23 cellular contexts compared by ENCODE assay signal in the genomic region with DNA sequence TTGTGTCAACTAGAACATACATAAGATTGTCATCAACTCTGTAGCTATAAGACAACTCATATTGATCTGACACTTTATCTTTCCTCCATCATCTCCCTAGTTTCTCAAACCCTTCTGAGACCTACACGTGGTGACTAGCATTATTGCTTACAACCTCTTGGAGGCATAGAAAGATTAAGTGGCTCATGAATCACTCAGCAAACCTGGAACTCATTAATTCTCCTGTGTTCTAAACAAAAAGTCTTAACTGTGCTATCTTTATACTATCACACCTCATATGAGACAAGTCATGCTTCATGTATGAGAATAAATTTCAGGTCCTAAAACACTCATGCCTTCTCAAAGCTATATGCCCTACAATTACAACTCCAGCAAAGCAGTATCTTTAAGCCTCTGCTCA.
DNase-seq lines count a peak whose midpoint lies in the region; ATAC-seq, FAIRE-seq and TF ChIP-seq lines count a peak whose summit lies in the region.
"Had no signal": no experiment of that assay in that cellular context is flagged by ENCODE, and none has a peak within 500 bp of the region (broad histone marks: within the 10 kb centered on the region; RNA-seq: fewer than 3 reads in every experiment).

No MANE protein-coding gene starts in this region.

- H3K79me2 ChIP-seq in OCI-LY7 (ENCODE audit: insufficient read depth, low read depth, low read length): no peaks in the 10 kb centered on the region

- peaks cover 19% of the 10 kb centered on the region for H3K4me1 ChIP-seq in OCI-LY7 (ENCODE audit: insufficient read depth, low read length, poor library complexity, severe bottlenecking)
- H3K4me1 ChIP-seq in gastroesophageal sphincter: no peaks in the 10 kb centered on the region
- no peaks in the 10 kb centered on the region for H3K4me1 ChIP-seq in breast epithelium
- H3K4me1 ChIP-seq: Caco-2, HAP-1 had no signal

- H3K27me3 Mint-ChIP-seq in dendritic cell treated with granulocyte-macrophage colony-stimulating factor and Interleukin-4, amounts not matched to agents 40 ng/mL and 50 ng/mL, for 4 days: peaks cover 3% of the 10 kb centered on the region
- H3K27me3 Mint-ChIP-seq: B cell; CD4-positive, CD25-positive, alpha-beta regulatory T cell had no signal

- H3K9me3 ChIP-seq in OCI-LY7 (ENCODE audit: low read length) (no peaks in the 10 kb centered on the region), gastroesophageal sphincter (no peaks in the 10 kb centered on the region), breast epithelium (no peaks in the 10 kb centered on the region)
- H3K9me3 ChIP-seq: BLaER1, Caco-2, HAP-1 had no signal

- POLR2A ChIA-PET in OCI-LY7 (lab: Charles Lee): interaction anchor here (0.7 to 2.4 kb wide), 3 partner anchors 8 to 579 kb away, joined by 3 to 10 read pairs (median 3); no protein-coding TSS in a partner anchor

- DNase-seq in GM12892 (ENCODE audit: insufficient read length) (no peak), OCI-LY7 (ENCODE audit: low spot score) (no peak), fibroblast of peridontal ligament (ENCODE audit: extremely low read depth) (peak; percentile 13), NCI-H2107 treated with DMSO at 0.1 percent for 48 hours (lab: John Stamatoyannopoulos, UW; ENCODE audit: unreplicated experiment) (no peak), breast epithelium (ENCODE audit: low spot score in 2 of 2) (no peak)
- DNase-seq: Caco-2; CD4-positive, CD25-positive, alpha-beta regulatory T cell; CD8-positive, alpha-beta T cell; DMS153; DND-41; GOT3 had no signal

- H3K27me3 ChIP-seq in gastroesophageal sphincter: no peaks in the 10 kb centered on the region
- no peaks in the 10 kb centered on the region for H3K27me3 ChIP-seq in breast epithelium
- H3K27me3 ChIP-seq: BLaER1 had no signal

- TF ChIP-seq POLR2A in GM12892 (IDR thresholded peaks at IDR 0.05; ENCODE audit: low read depth, low read length) (no peak), gastroesophageal sphincter (IDR thresholded peaks at IDR 0.05) (no peak), breast epithelium (IDR thresholded peaks at IDR 0.05) (no peak)

- no peak for TF ChIP-seq EP300 in gastroesophageal sphincter (IDR thresholded peaks at IDR 0.05)

- peak; percentile 17 for FAIRE-seq in GM12892 (lab: Jason Lieb, UNC)
- FAIRE-seq: A204.1, G401.6, GM18507, H54 had no signal

- no peaks in the 10 kb centered on the region for H4K20me1 ChIP-seq in OCI-LY7 (ENCODE audit: insufficient read depth, low read length)
- H4K20me1 ChIP-seq: BLaER1 had no signal

- CTCF ChIA-PET in OCI-LY7 (lab: Charles Lee; ENCODE audit: unreplicated experiment): no interaction called here

- no peaks in the 10 kb centered on the region for H3K36me3 Mint-ChIP-seq in dendritic cell treated with granulocyte-macrophage colony-stimulating factor and Interleukin-4, amounts not matched to agents 40 ng/mL and 50 ng/mL, for 4 days (ENCODE audit: low read depth)
- H3K36me3 Mint-ChIP-seq: CD4-positive, CD25-positive, alpha-beta regulatory T cell; CD8-positive, alpha-beta T cell had no signal

- BruUV-seq in OCI-LY7 (replicated peaks; lab: Mats Ljungman, UMichigan): no TSS peak

- no peak overlapping the region for H3K4me3 Mint-ChIP-seq in dendritic cell treated with granulocyte-macrophage colony-stimulating factor and Interleukin-4, amounts not matched to agents 40 ng/mL and 50 ng/mL, for 4 days
- H3K4me3 Mint-ChIP-seq: B cell; CD4-positive, CD25-positive, alpha-beta regulatory T cell; CD8-positive, alpha-beta T cell had no signal

- no peak overlapping the region for H3K4me3 ChIP-seq in OCI-LY7 (ENCODE audit: low read depth, low read length, poor library complexity, severe bottlenecking)
- H3K4me3 ChIP-seq in gastroesophageal sphincter: no peak overlapping the region
- H3K4me3 ChIP-seq in breast epithelium: no peak overlapping the region
- H3K4me3 ChIP-seq: BLaER1, HAP-1 had no signal

- no peak for ATAC-seq in gastroesophageal sphincter
- no peak for ATAC-seq in HG03469 (IDR thresholded peaks at IDR 0.05; ENCODE audit: unreplicated experiment)
- ATAC-seq: CD8-positive, alpha-beta T cell had no signal

- H3K27ac Mint-ChIP-seq in dendritic cell treated with granulocyte-macrophage colony-stimulating factor and Interleukin-4, amounts not matched to agents 40 ng/mL and 50 ng/mL, for 4 days: peak overlapping the region; percentile 21
- H3K27ac Mint-ChIP-seq: B cell; CD4-positive, CD25-positive, alpha-beta regulatory T cell; CD8-positive, alpha-beta T cell had no signal

- H3K4me1 Mint-ChIP-seq in dendritic cell treated with granulocyte-macrophage colony-stimulating factor and Interleukin-4, amounts not matched to agents 40 ng/mL and 50 ng/mL, for 4 days (ENCODE audit: low read depth): peaks cover 19% of the 10 kb centered on the region
- H3K4me1 Mint-ChIP-seq: B cell; CD4-positive, CD25-positive, alpha-beta regulatory T cell had no signal

- intact Hi-C loops in OCI-LY7 (cut with micrococcal nuclease; ENCODE audit: unreplicated experiment) (no loop called here), breast epithelium (cut with DNase I; ENCODE audit: low total_unique reads) (no loop called here)
- intact Hi-C loops in dendritic cell treated with granulocyte-macrophage colony-stimulating factor and Interleukin-4, amounts not matched to agents 40 ng/mL and 50 ng/mL, for 4 days (cut with micrococcal nuclease): no loop called here

- no peak overlapping the region for H3K4me2 ChIP-seq in OCI-LY7 (ENCODE audit: low read length)
- H3K4me2 ChIP-seq: BLaER1 had no signal

- H3K9me3 Mint-ChIP-seq in dendritic cell treated with granulocyte-macrophage colony-stimulating factor and Interleukin-4, amounts not matched to agents 40 ng/mL and 50 ng/mL, for 4 days: peaks cover 18% of the 10 kb centered on the region

- H3K9me2 ChIP-seq in OCI-LY7 (ENCODE audit: insufficient read depth, low read length): no peaks in the 10 kb centered on the region

- H3K36me3 ChIP-seq in OCI-LY7 (ENCODE audit: insufficient read depth, low read length): no peaks in the 10 kb centered on the region
- H3K36me3 ChIP-seq in gastroesophageal sphincter: no peaks in the 10 kb centered on the region
- H3K36me3 ChIP-seq in breast epithelium: no peaks in the 10 kb centered on the region
- H3K36me3 ChIP-seq: BLaER1, HAP-1 had no signal

- 18 to 25% methylated on average over 1 of the region's 1 CpG for WGBS in gastroesophageal sphincter (ENCODE audit: low coverage in 1 of 2), 2 donors

- TF ChIP-seq CTCF in OCI-LY7 (conservative IDR thresholded peaks at IDR 0.05; ENCODE audit: low read length) (no peak), gastroesophageal sphincter (IDR thresholded peaks at IDR 0.05) (no peak), breast epithelium (IDR thresholded peaks at IDR 0.05) (no peak)

- H3K27ac ChIP-seq in OCI-LY7 (ENCODE audit: low read depth, low read length, poor library complexity, severe bottlenecking) (no peak overlapping the region), gastroesophageal sphincter (no peak overlapping the region), breast epithelium (no peak overlapping the region)
- H3K27ac ChIP-seq: 22Rv1, BLaER1, C4-2B had no signal

- peak overlapping the region; percentile 21; the same call in 1 of the 2 replicates for H2AFZ ChIP-seq in OCI-LY7 (ENCODE audit: low read length)
